1 cellular context compared by ENCODE assay signal in genomic region chr5:172874647-172875371, GRCh38.
TF ChIP-seq lines count a peak whose summit lies in the region.

No MANE protein-coding gene starts in this region.

TF ChIP-seq in K562, 482 proteins besides CTCF, POLR2A, EP300 and RAD21 (continued from another document):
- TF ChIP-seq ARID3B (CRISPR knock-in tag; IDR thresholded peaks at IDR 0.05; ENCODE audit: borderline replicate concordance) (no peak), BRD9 (IDR thresholded peaks at IDR 0.05; ENCODE audit: low read depth, partially characterized antibody) (no peak), ARID3A (IDR thresholded peaks at IDR 0.05; ENCODE audit: borderline replicate concordance, low read depth, low read length) (no peak), GMEB1 (CRISPR knock-in tag; IDR thresholded peaks at IDR 0.05) (no peak)
